In genomic region chr10:132019366-132019765, GRCh38 we compare ENCODE assay signal across 24 cellular contexts. TPM values are rescaled to one million over a fixed set of nuclear protein-coding genes. Genes with fewer than 3 reads are reported as not detected.
A peak's percentile ranks its signal among the peaks of the same experiment; 100 is the strongest.
DNase-seq lines count a peak whose midpoint lies in the region; ATAC-seq, FAIRE-seq and TF ChIP-seq lines count a peak whose summit lies in the region.
"Had no signal": no experiment of that assay in that cellular context is flagged by ENCODE, and none has a peak within 500 bp of the region (broad histone marks: within the 10 kb centered on the region; RNA-seq: fewer than 3 reads in every experiment).

No MANE protein-coding gene starts in this region.

- H4K20me1 ChIP-seq in GM23338 (replicated peaks; ENCODE audit: insufficient read depth): no peaks in the 10 kb centered on the region
- H4K20me1 ChIP-seq: BLaER1 had no signal

- H3K79me2 ChIP-seq in GM23338 (replicated peaks; ENCODE audit: insufficient read depth): no peaks in the 10 kb centered on the region

- 87 to 94% methylated on average over 7 of the region's 7 CpGs for WGBS in sigmoid colon, 2 donors
- 94 to 96% methylated on average over 7 of the region's 7 CpGs for WGBS in aorta, 2 donors

- POLR2A ChIA-PET in activated CD4-positive, alpha-beta memory T cell treated with anti-CD3 and anti-CD28 coated beads, Interleukin-2, amount 10 ng/mL, durations not matched to agents 7 days and 5 days (lab: Charles Lee): no interaction called here

- H3F3A ChIP-seq in GM23338 (replicated peaks; ENCODE audit: low read depth): no peaks in the 10 kb centered on the region

- no peak overlapping the region for H3K4me2 ChIP-seq in GM23338
- H3K4me2 ChIP-seq: BLaER1 had no signal

- H3K4me3 ChIP-seq in kidney (ENCODE audit: low read length in 2 of 2) (no peak overlapping the region), sigmoid colon (no peak overlapping the region), aorta (ENCODE audit: low read length in 2 of 2) (no peak overlapping the region), GM23338 (no peak overlapping the region)
- H3K4me3 ChIP-seq: BLaER1, GM23248 had no signal

- H3K4me1 Mint-ChIP-seq in activated naive CD8-positive, alpha-beta T cell treated with anti-CD3 and anti-CD28 coated beads, Interleukin-2, amount 50 U/mL, for 24 hours: peaks cover 5% of the 10 kb centered on the region
- peaks cover 5% of the 10 kb centered on the region for H3K4me1 Mint-ChIP-seq in activated naive CD8-positive, alpha-beta T cell treated with anti-CD3 and anti-CD28 coated beads for 36 hours
- H3K4me1 Mint-ChIP-seq in activated CD4-positive, alpha-beta memory T cell treated with anti-CD3 and anti-CD28 coated beads, Interleukin-2, amount 10 ng/mL, durations not matched to agents 7 days and 5 days: peaks cover 6% of the 10 kb centered on the region
- H3K4me1 Mint-ChIP-seq in GM23338: peaks cover 25% of the 10 kb centered on the region

- FAIRE-seq in kidney (lab: Jason Lieb, UNC): no peak
- FAIRE-seq: A204.1, D721Med, GM12891, GM19239 had no signal

- H3K9me3 ChIP-seq in kidney (ENCODE audit: control insufficient read depth in 1 of 2, low read length in 2 of 2): no peaks in the 10 kb centered on the region
- no peaks in the 10 kb centered on the region for H3K9me3 ChIP-seq in sigmoid colon
- no peaks in the 10 kb centered on the region for H3K9me3 ChIP-seq in aorta (ENCODE audit: control insufficient read depth, low read length)
- H3K9me3 ChIP-seq: BLaER1 had no signal

- no peak overlapping the region for H3K27ac Mint-ChIP-seq in activated naive CD8-positive, alpha-beta T cell treated with anti-CD3 and anti-CD28 coated beads, Interleukin-2, amount 50 U/mL, for 24 hours
- H3K27ac Mint-ChIP-seq in activated naive CD8-positive, alpha-beta T cell treated with anti-CD3 and anti-CD28 coated beads for 36 hours: no peak overlapping the region
- no peak overlapping the region for H3K27ac Mint-ChIP-seq in activated CD4-positive, alpha-beta memory T cell treated with anti-CD3 and anti-CD28 coated beads, Interleukin-2, amount 10 ng/mL, durations not matched to agents 7 days and 5 days
- H3K27ac Mint-ChIP-seq in GM23338: no peak overlapping the region
- H3K27ac Mint-ChIP-seq: B cell; CD4-positive, alpha-beta T cell; CD8-positive, alpha-beta memory T cell; H9 had no signal

- no peaks in the 10 kb centered on the region for H3K4me1 ChIP-seq in kidney (ENCODE audit: control insufficient read depth in 1 of 2, insufficient read depth in 1 of 2, low read depth in 1 of 2, low read length in 2 of 2)
- peaks cover 0 to 17% (median 8%) of the 10 kb centered on the region in 4 donors for H3K4me1 ChIP-seq in sigmoid colon
- H3K4me1 ChIP-seq in aorta (ENCODE audit: control insufficient read depth in 1 of 2, insufficient read depth in 2 of 2, low read length in 2 of 2): no peaks in the 10 kb centered on the region
- peaks cover 19% of the 10 kb centered on the region for H3K4me1 ChIP-seq in GM23338 (ENCODE audit: insufficient read depth)

- no peak overlapping the region for H2AFZ ChIP-seq in GM23338
- H2AFZ ChIP-seq: GM23248 had no signal

- TF ChIP-seq POLR2A in sigmoid colon (IDR thresholded peaks at IDR 0.05): no peak

- H3K27me3 ChIP-seq in sigmoid colon (peaks cover 0 to 5% (median 0%) of the 10 kb centered on the region in 3 donors), aorta (ENCODE audit: control insufficient read depth in 1 of 2, insufficient read depth in 2 of 2, low read length in 1 of 2) (no peaks in the 10 kb centered on the region), GM23338 (ENCODE audit: insufficient read depth) (0 out of 2 replicates have a peak, but pooled peaks cover 10% of the 10 kb centered on the region)

- H3K36me3 ChIP-seq in kidney (ENCODE audit: control insufficient read depth in 1 of 2, insufficient read depth in 2 of 2, low read length in 2 of 2) (no peaks in the 10 kb centered on the region), sigmoid colon (no peaks in the 10 kb centered on the region), aorta (ENCODE audit: control insufficient read depth in 1 of 2, insufficient read depth in 2 of 2, low read length in 1 of 2) (no peaks in the 10 kb centered on the region), GM23338 (ENCODE audit: insufficient read depth) (no peaks in the 10 kb centered on the region)
- H3K36me3 ChIP-seq: BLaER1 had no signal

- peak; percentile 18 for ATAC-seq in activated naive CD8-positive, alpha-beta T cell treated with anti-CD3 and anti-CD28 coated beads, Interleukin-2, amount 50 U/mL, for 24 hours
- peak; percentile 27 for ATAC-seq in aorta (ENCODE audit: low FRiP score)
- no peak for ATAC-seq in GM18498 (IDR thresholded peaks at IDR 0.05; ENCODE audit: unreplicated experiment)
- ATAC-seq in GM23338: no peak
- ATAC-seq: HCT116 had no signal

- TF ChIP-seq CTCF in kidney (IDR thresholded peaks at IDR 0.05; ENCODE audit: borderline replicate concordance, extremely low read depth, insufficient read depth) (no peak), sigmoid colon (IDR thresholded peaks at IDR 0.05) (no peak), GM23338 (conservative IDR thresholded peaks at IDR 0.05; ENCODE audit: low read depth in 2 of 2) (no peak)

- CTCF ChIA-PET in activated CD4-positive, alpha-beta memory T cell treated with anti-CD3 and anti-CD28 coated beads, Interleukin-2, amount 10 ng/mL, durations not matched to agents 7 days and 5 days (lab: Charles Lee): no interaction called here

- intact Hi-C loops in kidney (cut with DNase I) (no loop called here), sigmoid colon (cut with DNase I) (no loop called here), aorta (cut with DNase I) (no loop called here)

- no peak overlapping the region for H3K9ac ChIP-seq in kidney (ENCODE audit: low read length in 2 of 2)
- H3K9ac ChIP-seq: BLaER1, GM23248 had no signal

- DNase-seq in activated naive CD8-positive, alpha-beta T cell treated with anti-CD3 and anti-CD28 coated beads, Interleukin-2, amount 50 U/mL, for 24 hours: no peak
- DNase-seq in activated naive CD8-positive, alpha-beta T cell treated with anti-CD3 and anti-CD28 coated beads for 36 hours: no peak
- DNase-seq in kidney (peak; percentile 62), sigmoid colon (peak; percentile 46), aorta (no peak), GM23338 (ENCODE audit: low spot score) (no peak)
- no peak for DNase-seq in activated CD4-positive, alpha-beta memory T cell treated with anti-CD3 and anti-CD28 coated beads, Interleukin-2, amount 10 ng/mL, durations not matched to agents 7 days and 5 days
- DNase-seq: CD4-positive, alpha-beta T cell; CD8-positive, alpha-beta memory T cell; DMS 273 treated with DMSO at 0.1 percent for 48 hours; DMS79; GF-D8; GM23248; H9 had no signal

- no peak for TF ChIP-seq EP300 in sigmoid colon (IDR thresholded peaks at IDR 0.05)

- H3K9me2 ChIP-seq in GM23338 (ENCODE audit: insufficient read depth): 0 out of 2 replicates have a peak, but pooled peaks cover 7% of the 10 kb centered on the region

- no peak overlapping the region for H3K4me3 Mint-ChIP-seq in activated naive CD8-positive, alpha-beta T cell treated with anti-CD3 and anti-CD28 coated beads, Interleukin-2, amount 50 U/mL, for 24 hours
- no peak overlapping the region for H3K4me3 Mint-ChIP-seq in activated naive CD8-positive, alpha-beta T cell treated with anti-CD3 and anti-CD28 coated beads for 36 hours
- no peak overlapping the region for H3K4me3 Mint-ChIP-seq in activated CD4-positive, alpha-beta memory T cell treated with anti-CD3 and anti-CD28 coated beads, Interleukin-2, amount 10 ng/mL, durations not matched to agents 7 days and 5 days
- H3K4me3 Mint-ChIP-seq in GM23338: no peak overlapping the region
- H3K4me3 Mint-ChIP-seq: B cell; CD14-positive monocyte; CD4-positive, alpha-beta T cell; CD8-positive, alpha-beta memory T cell; H9 had no signal

- H3K36me3 Mint-ChIP-seq in activated naive CD8-positive, alpha-beta T cell treated with anti-CD3 and anti-CD28 coated beads, Interleukin-2, amount 50 U/mL, for 24 hours (ENCODE audit: low read depth): no peaks in the 10 kb centered on the region
- no peaks in the 10 kb centered on the region for H3K36me3 Mint-ChIP-seq in activated naive CD8-positive, alpha-beta T cell treated with anti-CD3 and anti-CD28 coated beads for 36 hours
- H3K36me3 Mint-ChIP-seq in activated CD4-positive, alpha-beta memory T cell treated with anti-CD3 and anti-CD28 coated beads, Interleukin-2, amount 10 ng/mL, durations not matched to agents 7 days and 5 days (ENCODE audit: low read depth): no peaks in the 10 kb centered on the region
- H3K36me3 Mint-ChIP-seq in GM23338 (ENCODE audit: low read depth): peaks cover 2% of the 10 kb centered on the region; the same call in 1 of the 3 replicates
- H3K36me3 Mint-ChIP-seq: CD14-positive monocyte; CD8-positive, alpha-beta memory T cell had no signal

- H3K27ac ChIP-seq in kidney (ENCODE audit: low read depth in 2 of 2, low read length in 2 of 2): no peak overlapping the region
- no peak overlapping the region for H3K27ac ChIP-seq in sigmoid colon
- no peak overlapping the region for H3K27ac ChIP-seq in aorta (ENCODE audit: low read depth in 1 of 2, low read length in 2 of 2)
- no peak overlapping the region for H3K27ac ChIP-seq in GM23338 (ENCODE audit: low read depth)
- H3K27ac ChIP-seq: 22Rv1, BLaER1, GM23248 had no signal

- peaks cover 13% of the 10 kb centered on the region for H3K27me3 Mint-ChIP-seq in activated naive CD8-positive, alpha-beta T cell treated with anti-CD3 and anti-CD28 coated beads, Interleukin-2, amount 50 U/mL, for 24 hours
- peaks cover 15% of the 10 kb centered on the region for H3K27me3 Mint-ChIP-seq in activated naive CD8-positive, alpha-beta T cell treated with anti-CD3 and anti-CD28 coated beads for 36 hours
- peaks cover 8% of the 10 kb centered on the region for H3K27me3 Mint-ChIP-seq in activated CD4-positive, alpha-beta memory T cell treated with anti-CD3 and anti-CD28 coated beads, Interleukin-2, amount 10 ng/mL, durations not matched to agents 7 days and 5 days
- peaks cover 21% of the 10 kb centered on the region for H3K27me3 Mint-ChIP-seq in GM23338 (ENCODE audit: insufficient read depth, low read depth, poor library complexity)

- no peaks in the 10 kb centered on the region for H3K9me3 Mint-ChIP-seq in activated naive CD8-positive, alpha-beta T cell treated with anti-CD3 and anti-CD28 coated beads, Interleukin-2, amount 50 U/mL, for 24 hours
- H3K9me3 Mint-ChIP-seq in activated naive CD8-positive, alpha-beta T cell treated with anti-CD3 and anti-CD28 coated beads for 36 hours: no peaks in the 10 kb centered on the region
- H3K9me3 Mint-ChIP-seq in activated CD4-positive, alpha-beta memory T cell treated with anti-CD3 and anti-CD28 coated beads, Interleukin-2, amount 10 ng/mL, durations not matched to agents 7 days and 5 days: no peaks in the 10 kb centered on the region
- peaks cover 5% of the 10 kb centered on the region; the same call in 2 of the 3 replicates for H3K9me3 Mint-ChIP-seq in GM23338
- H3K9me3 Mint-ChIP-seq: CD14-positive monocyte; CD4-positive, alpha-beta T cell; CD8-positive, alpha-beta memory T cell; H9 had no signal

RNA-seq across cellular contexts. Expression of gene BNIP3, which starts 37.6 kb away (rescaled TPM):
- total RNA-seq in activated naive CD8-positive, alpha-beta T cell treated with anti-CD3 and anti-CD28 coated beads for 36 hours: 100 to 1,000 TPM; 115 to 121 TPM
- 49.6 TPM for total RNA-seq in kidney
- 75.4 TPM for polyA plus RNA-seq in kidney (ENCODE audit: insufficient read depth, low read depth, low replicate concordance)
- 100 to 1,000 TPM in 2 of 4 donors, 10 to 100 TPM in 2; 55.9 to 125 (median 95.4) TPM for total RNA-seq in sigmoid colon
- polyA plus RNA-seq in sigmoid colon: 10 to 100 TPM in 2 of 3 donors, 1 to 10 TPM in 1; 3.9 to 11.7 (median 10.8) TPM
- 10 to 100 TPM; 29.4 to 32.7 TPM for total RNA-seq in aorta
- polyA plus RNA-seq in aorta: 10 to 100 TPM; 17.3 to 20.4 TPM
- total RNA-seq in activated CD4-positive, alpha-beta memory T cell treated with anti-CD3 and anti-CD28 coated beads, Interleukin-2, amount 10 ng/mL, durations not matched to agents 7 days and 5 days: 10 to 100 TPM; 60.2 to 62.3 TPM
- 48.8 and 75.0 TPM in 2 replicates for total RNA-seq in GM23338 (2014; rRNA removed; shearing (Covaris generic))
- 41.1 and 46.3 TPM in 2 replicates for polyA plus RNA-seq in GM23338 (2016; fragmentation: Nextera tagmentation; extraction: Ambion mirVana)

RNA-seq across cellular contexts. Expression of gene JAKMIP3, which starts 46.4 kb away (rescaled TPM):
- total RNA-seq in activated naive CD8-positive, alpha-beta T cell treated with anti-CD3 and anti-CD28 coated beads for 36 hours: under 1 TPM; 0.21 to 0.28 TPM
- 0.16 TPM for total RNA-seq in kidney
- polyA plus RNA-seq in kidney (ENCODE audit: insufficient read depth, low read depth, low replicate concordance): 0.13 TPM
- total RNA-seq in sigmoid colon: 1 to 10 TPM in 2 of 4 donors, under 1 TPM in 2; 0.49 to 3.0 (median 0.97) TPM
- under 1 TPM in 1 of 3 donors, not detected in 2; 0.22 TPM for polyA plus RNA-seq in sigmoid colon
- total RNA-seq in aorta: under 1 TPM; 0.23 to 0.99 TPM
- under 1 TPM in 1 of 2 donors, not detected in 1; 0.36 TPM for polyA plus RNA-seq in aorta
- under 1 TPM; 0.83 to 0.90 TPM for total RNA-seq in activated CD4-positive, alpha-beta memory T cell treated with anti-CD3 and anti-CD28 coated beads, Interleukin-2, amount 10 ng/mL, durations not matched to agents 7 days and 5 days
- 0.47 and 1.2 TPM in 2 replicates for total RNA-seq in GM23338 (2014; rRNA removed; shearing (Covaris generic))
- polyA plus RNA-seq in GM23338 (2016; fragmentation: Nextera tagmentation; extraction: Ambion mirVana): 0.70 and 0.87 TPM in 2 replicates
- total RNA-seq: GM23248 had no signal
- polyA plus RNA-seq: CD14-positive monocyte; CD8-positive, alpha-beta memory T cell had no signal

Comparison
In these comparisons a context has a peak if more than half of its experiments do, and no peak if none do; other contexts are left out.
1. ATAC-seq: peak in activated naive CD8-positive, alpha-beta T cell treated with anti-CD3 and anti-CD28 coated beads, Interleukin-2, amount 50 U/mL, for 24 hours (single experiment) and aorta (single experiment); none in GM18498 (single experiment) and GM23338 (single experiment).
2. DNase-seq: peak in kidney (single experiment) and sigmoid colon (single experiment); none in activated naive CD8-positive, alpha-beta T cell treated with anti-CD3 and anti-CD28 coated beads, Interleukin-2, amount 50 U/mL, for 24 hours (single experiment), activated naive CD8-positive, alpha-beta T cell treated with anti-CD3 and anti-CD28 coated beads for 36 hours (single experiment), aorta (0 of 2), activated CD4-positive, alpha-beta memory T cell treated with anti-CD3 and anti-CD28 coated beads, Interleukin-2, amount 10 ng/mL, durations not matched to agents 7 days and 5 days (single experiment) and GM23338 (single experiment).